ENCODE assay signal across 14 cellular contexts in genomic region chr3:11482024-11482423, GRCh38.
DNase-seq lines count a peak whose midpoint lies in the region; ATAC-seq and TF ChIP-seq lines count a peak whose summit lies in the region.
"Had no signal": no experiment of that assay in that cellular context is flagged by ENCODE, and none has a peak within 500 bp of the region (broad histone marks: within the 10 kb centered on the region; RNA-seq: fewer than 3 reads in every experiment).

No MANE protein-coding gene starts in this region.

- H3K36me3 ChIP-seq in SJCRH30 (no peaks in the 10 kb centered on the region), esophagus muscularis mucosa (no peaks in the 10 kb centered on the region), lower lobe of right lung (no peaks in the 10 kb centered on the region), testis (ENCODE audit: low read depth, missing control alignments) (no peaks in the 10 kb centered on the region)

- intact Hi-C loops in esophagus muscularis mucosa (cut with DNase I) = no loop called here
- intact Hi-C loops in lower lobe of right lung (cut with DNase I) = no loop called here
- intact Hi-C loops in testis (cut with DNase I; ENCODE audit: low total_unique reads) = no loop called here

- H3K4me3 ChIP-seq in SJCRH30 (no peak overlapping the region), esophagus muscularis mucosa (no peak overlapping the region), lower lobe of right lung (no peak overlapping the region), testis (no peak overlapping the region)

- H3K27ac ChIP-seq in SJCRH30 = 0 out of 2 replicates have a peak overlapping the region, but pooled peaks have one; percentile 6
- H3K27ac ChIP-seq in esophagus muscularis mucosa (replicated peaks in 1 of 4) = peak overlapping the region; percentile 52 to 71 (median 59)
- peak overlapping the region; percentile 26 for H3K27ac ChIP-seq in lower lobe of right lung
- H3K27ac ChIP-seq in testis = peak overlapping the region in 1 of 2 donors; percentile 23

- peak in 1 of 2 donors; percentile 11 for ATAC-seq in lower lobe of right lung
- no peak for ATAC-seq in GM19397 (IDR thresholded peaks at IDR 0.05; ENCODE audit: unreplicated experiment)
- ATAC-seq: CD8-positive, alpha-beta T cell; stimulated activated memory B cell treated with anti-CD40 and anti-IgM and Interleukin-4, amounts not matched to agents 10 μg/mL and 1 μg/mL and 100 μg/mL, for 72 hours had no signal

- no peaks in the 10 kb centered on the region; the same call in 1 of the 2 replicates for H3K9me3 ChIP-seq in SJCRH30 (replicated peaks)
- no peaks in the 10 kb centered on the region for H3K9me3 ChIP-seq in esophagus muscularis mucosa
- no peaks in the 10 kb centered on the region for H3K9me3 ChIP-seq in lower lobe of right lung
- H3K9me3 ChIP-seq in testis = no peaks in the 10 kb centered on the region

- 72% methylated on average over 8 of the region's 8 CpGs for WGBS in esophagus muscularis mucosa
- 51 to 73% methylated on average over 8 of the region's 8 CpGs for WGBS in testis, 2 donors

- TF ChIP-seq EP300 in esophagus muscularis mucosa (IDR thresholded peaks at IDR 0.05) = no peak

- TF ChIP-seq POLR2A in esophagus muscularis mucosa (IDR thresholded peaks at IDR 0.05; ENCODE audit: low read depth) = no peak
- no peak for TF ChIP-seq POLR2A in testis (IDR thresholded peaks at IDR 0.05)

- H3K27me3 ChIP-seq in SJCRH30 (no peaks in the 10 kb centered on the region), esophagus muscularis mucosa (no peaks in the 10 kb centered on the region), lower lobe of right lung (ENCODE audit: low read depth) (no peaks in the 10 kb centered on the region), testis (no peaks in the 10 kb centered on the region)

- TF ChIP-seq CTCF in esophagus muscularis mucosa (IDR thresholded peaks at IDR 0.05) (no peak), lower lobe of right lung (IDR thresholded peaks at IDR 0.05) (no peak), testis (IDR thresholded peaks at IDR 0.05) (no peak)

- DNase-seq in SJCRH30 (peak; percentile 78 to 87), esophagus muscularis mucosa (ENCODE audit: extremely low spot score) (no peak), lower lobe of right lung (no peak), testis (peak; percentile 78), NCI-H1694 (lab: John Stamatoyannopoulos, UW) (no peak)
- DNase-seq in activated CD4-positive, alpha-beta T cell treated with anti-CD3 and anti-CD28 coated beads for 1 hour = no peak
- DNase-seq: activated B cell treated with CpG ODN at 0.5 μM for 24 hours; activated T-cell treated with anti-CD3 and anti-CD28 coated beads, Interleukin-2, amount 50 U/mL, for 1 hour; amniotic stem cell; CD8-positive, alpha-beta T cell; immature natural killer cell; NCI-H446 treated with DMSO at 0.1 percent for 48 hours had no signal

- H3K4me1 ChIP-seq in SJCRH30 = peaks cover 23% of the 10 kb centered on the region
- peaks cover 23 to 51% (median 49%) of the 10 kb centered on the region in 4 donors for H3K4me1 ChIP-seq in esophagus muscularis mucosa
- H3K4me1 ChIP-seq in lower lobe of right lung = peaks cover 36% of the 10 kb centered on the region
- H3K4me1 ChIP-seq in testis = peaks cover 7% of the 10 kb centered on the region

Comparison
In these comparisons a context has a peak if more than half of its experiments do, and no peak if none do; other contexts are left out.
1. DNase-seq: peak in SJCRH30 (2 of 2) and testis (single experiment); none in esophagus muscularis mucosa (single experiment), lower lobe of right lung (single experiment), NCI-H1694 (single experiment) and activated CD4-positive, alpha-beta T cell treated with anti-CD3 and anti-CD28 coated beads for 1 hour (single experiment).